ENCODE assay signal across 20 cellular contexts in genomic region chr6:98828210-98828798, GRCh38. TPM values are rescaled to one million over a fixed set of nuclear protein-coding genes. Genes with fewer than 3 reads are reported as not detected.
A peak's percentile ranks its signal among the peaks of the same experiment; 100 is the strongest.
DNase-seq lines count a peak whose midpoint lies in the region; ATAC-seq and TF ChIP-seq lines count a peak whose summit lies in the region.
"Had no signal": no experiment of that assay in that cellular context is flagged by ENCODE, and none has a peak within 500 bp of the region (broad histone marks: within the 10 kb centered on the region; RNA-seq: fewer than 3 reads in every experiment).

No MANE protein-coding gene starts in this region.

- H3K36me3 ChIP-seq in KOPT-K1 (ENCODE audit: insufficient read depth, low read length) (no peaks in the 10 kb centered on the region), testis (ENCODE audit: low read depth, missing control alignments) (no peaks in the 10 kb centered on the region)
- H3K36me3 ChIP-seq: brain microvascular endothelial cell, Peyer's patch had no signal

- peaks cover 100% of the 10 kb centered on the region for H3K27me3 Mint-ChIP-seq in nephron (ENCODE audit: low read depth)

- H3K4me3 ChIP-seq in testis (no peak overlapping the region), right cardiac atrium (ENCODE audit: low read length) (no peak overlapping the region)
- H3K4me3 ChIP-seq: hepatocyte, Peyer's patch had no signal

- H3K4me1 Mint-ChIP-seq in nephron, result peaks cover 65% of the 10 kb centered on the region

- H3K4me3 Mint-ChIP-seq in nephron, result peak overlapping the region in 2 of 3 experiments; percentile 45 to 59

- no peak overlapping the region for H3K27ac Mint-ChIP-seq in nephron

- no peak for ATAC-seq in HG03196 (IDR thresholded peaks at IDR 0.05; ENCODE audit: unreplicated experiment)
- ATAC-seq in GM21447 (IDR thresholded peaks at IDR 0.05; ENCODE audit: unreplicated experiment), result no peak
- no peak for ATAC-seq in right cardiac atrium
- ATAC-seq: activated CD4-positive, CD25-positive, alpha-beta regulatory T cell treated with anti-CD3 and anti-CD28 coated beads, Interleukin-2, amount 50 U/mL, for 24 hours; left ventricle myocardium superior had no signal

- intact Hi-C loops in testis (cut with DNase I; ENCODE audit: low total_unique reads), result no loop called here
- intact Hi-C loops in right cardiac atrium (cut with DNase I), result no loop called here

- TF ChIP-seq POLR2A in testis (IDR thresholded peaks at IDR 0.05), result no peak

- no peaks in the 10 kb centered on the region for H3K36me3 Mint-ChIP-seq in nephron (ENCODE audit: low read depth)

- 7 to 12% methylated on average over 12 of the region's 12 CpGs for WGBS in testis, 2 donors
- WGBS in right cardiac atrium, result 11% methylated on average over 12 of the region's 12 CpGs

- DNase-seq in GM10266 (ENCODE audit: extremely low spot score), result peak; percentile 21
- peak in 1 of 61 donors; percentile 19 for DNase-seq in caudate nucleus (lab: John Stamatoyannopoulos, UW)
- DNase-seq in testis, result no peak
- DNase-seq in right cardiac atrium, result no peak
- DNase-seq: activated gamma-delta T cell treated with Interleukin-2 at 50 U/mL for 16 hours, brain microvascular endothelial cell, Caco-2, GF-D8, KG1, left ventricle myocardium superior, naive B cell, NCI-H446 treated with DMSO at 0.1 percent for 48 hours, Peyer's patch had no signal

- H3K27ac ChIP-seq in KOPT-K1 (ENCODE audit: low read depth, low read length, poor library complexity, severe bottlenecking) (peak overlapping the region; percentile 77), caudate nucleus (ENCODE audit: low read depth, low read length) (peak overlapping the region; percentile 58), testis (no peak overlapping the region), right cardiac atrium (ENCODE audit: low read length) (no peak overlapping the region)
- H3K27ac ChIP-seq: brain microvascular endothelial cell, hepatocyte, Peyer's patch had no signal

- no peaks in the 10 kb centered on the region for H3K9me3 Mint-ChIP-seq in nephron

- H3K9me3 ChIP-seq in KOPT-K1 (ENCODE audit: insufficient read depth, low read length, poor library complexity, severe bottlenecking), result no peaks in the 10 kb centered on the region
- no peaks in the 10 kb centered on the region for H3K9me3 ChIP-seq in testis
- no peaks in the 10 kb centered on the region for H3K9me3 ChIP-seq in right cardiac atrium (ENCODE audit: control insufficient read depth, low read length)
- H3K9me3 ChIP-seq: Caco-2 had no signal

- peaks cover 27% of the 10 kb centered on the region for H3K4me1 ChIP-seq in testis
- peaks cover 7% of the 10 kb centered on the region for H3K4me1 ChIP-seq in right cardiac atrium (ENCODE audit: control insufficient read depth, insufficient read depth, low read length)

- H3K27me3 ChIP-seq in testis (no peaks in the 10 kb centered on the region), right cardiac atrium (ENCODE audit: control insufficient read depth, insufficient read depth) (no peaks in the 10 kb centered on the region)

- no peak for TF ChIP-seq CTCF in GM10266 (IDR thresholded peaks at IDR 0.05; ENCODE audit: control insufficient read depth, insufficient read depth, low read depth, missing control alignments)
- no peak for TF ChIP-seq CTCF in nephron (IDR thresholded peaks at IDR 0.05; ENCODE audit: unreplicated experiment in 3 of 3)
- TF ChIP-seq CTCF in testis (IDR thresholded peaks at IDR 0.05), result no peak

RNA-seq across cellular contexts. Expression of gene POU3F2, which starts 6.1 kb away (rescaled TPM):
- total RNA-seq in testis (under 1 TPM; 0.31 TPM), right cardiac atrium (not detected)
- polyA plus RNA-seq in testis (ENCODE audit: insufficient read depth, low read depth, low replicate concordance) (0.32 TPM), right cardiac atrium (0.05 TPM)
- total RNA-seq: Caco-2, dermis microvascular lymphatic vessel endothelial cell, left ventricle myocardium superior, Peyer's patch had no signal
- polyA plus RNA-seq: hepatocyte had no signal

Comparison
In these comparisons a context has a peak if more than half of its experiments do, and no peak if none do; other contexts are left out.
1. H3K27ac ChIP-seq: peak in KOPT-K1 (single experiment) and caudate nucleus (single experiment); none in testis (0 of 2) and right cardiac atrium (single experiment).